17 cellular contexts compared by ENCODE assay signal in the genomic region with DNA sequence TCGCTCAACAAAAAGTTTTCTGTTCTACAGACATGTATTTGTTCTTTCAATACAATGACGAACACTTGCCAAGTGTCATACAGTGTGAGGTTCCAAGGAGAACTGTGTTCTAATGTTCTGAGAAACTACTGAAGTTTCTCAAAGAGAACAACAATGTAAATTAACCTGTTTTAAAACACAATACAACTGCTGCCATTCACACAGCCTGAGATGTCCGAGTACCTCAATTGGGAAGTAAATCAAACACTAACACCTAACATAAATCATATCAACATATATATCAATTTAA. TPM values are rescaled to one million over a fixed set of nuclear protein-coding genes. Genes with fewer than 3 reads are reported as not detected.
A peak's percentile ranks its signal among the peaks of the same experiment; 100 is the strongest.
DNase-seq lines count a peak whose midpoint lies in the region; ATAC-seq, FAIRE-seq and TF ChIP-seq lines count a peak whose summit lies in the region.
"Had no signal": no experiment of that assay in that cellular context is flagged by ENCODE, and none has a peak within 500 bp of the region (broad histone marks: within the 10 kb centered on the region; RNA-seq: fewer than 3 reads in every experiment).

No MANE protein-coding gene starts in this region.

- H3K14ac ChIP-seq in mesenchymal stem cell (ENCODE audit: low read length in 2 of 2): no peak overlapping the region

- 83% methylated on average over 2 of the region's 3 CpGs for WGBS in mesenchymal stem cell

- H3K9me3 Mint-ChIP-seq in glutamatergic neuron (ENCODE audit: unreplicated experiment): peaks cover 6% of the 10 kb centered on the region

- no peak overlapping the region for H2AFZ ChIP-seq in mesenchymal stem cell (ENCODE audit: low read depth, low read length)

- peak overlapping the region in 1 of 2 experiments; percentile 3 for H3K4me3 ChIP-seq in mesenchymal stem cell (ENCODE audit: insufficient read depth in 1 of 2, low read depth in 1 of 2, low read length in 2 of 2)
- H3K4me3 ChIP-seq: BLaER1 treated with 17β-estradiol and CSF1 and Interleukin-3, amounts not matched to agents 10 nM and 100 nM; MG63 had no signal

- peaks cover 4% of the 10 kb centered on the region for H3K79me1 ChIP-seq in mesenchymal stem cell (replicated peaks; ENCODE audit: low read length, poor library complexity, severe bottlenecking)

- no peak overlapping the region for H3K4ac ChIP-seq in mesenchymal stem cell (ENCODE audit: low read depth in 1 of 2, low read length in 2 of 2)

- H3K4me1 Mint-ChIP-seq in glutamatergic neuron (ENCODE audit: low read depth, unreplicated experiment): peaks cover 26% of the 10 kb centered on the region
- H3K4me1 Mint-ChIP-seq: naive thymus-derived CD4-positive, alpha-beta T cell had no signal

- no peaks in the 10 kb centered on the region for H3K27me3 ChIP-seq in mesenchymal stem cell (ENCODE audit: control insufficient read depth in 1 of 2, insufficient read depth in 1 of 2, low read length in 2 of 2)
- H3K27me3 ChIP-seq: BLaER1 treated with 17β-estradiol and CSF1 and Interleukin-3, amounts not matched to agents 10 nM and 100 nM; MG63 had no signal

- TF ChIP-seq CTCF in glutamatergic neuron (IDR thresholded peaks at IDR 0.05; ENCODE audit: partially characterized antibody, unreplicated experiment): no peak

- no peak overlapping the region for H3K18ac ChIP-seq in mesenchymal stem cell (ENCODE audit: low read depth in 1 of 2, low read length in 2 of 2)

- H3K4me3 Mint-ChIP-seq in glutamatergic neuron (ENCODE audit: unreplicated experiment): no peak overlapping the region
- H3K4me3 Mint-ChIP-seq: naive thymus-derived CD4-positive, alpha-beta T cell had no signal

- FAIRE-seq in RCC 7860 (lab: Jason Lieb, UNC): peak; percentile 31
- FAIRE-seq: bronchial epithelial cell had no signal

- no peak overlapping the region for H2BK120ac ChIP-seq in mesenchymal stem cell (ENCODE audit: low read depth, low read length)

- H3K27ac Mint-ChIP-seq in glutamatergic neuron (ENCODE audit: unreplicated experiment): no peak overlapping the region
- H3K27ac Mint-ChIP-seq: naive thymus-derived CD4-positive, alpha-beta T cell had no signal

- H3K27me3 Mint-ChIP-seq in glutamatergic neuron (ENCODE audit: unreplicated experiment): peaks cover 2% of the 10 kb centered on the region

- H3K36me3 ChIP-seq in mesenchymal stem cell (ENCODE audit: control insufficient read depth in 1 of 2, insufficient read depth in 2 of 2, low read depth in 1 of 2, low read length in 2 of 2): peaks cover 0 to 2% of the 10 kb centered on the region in 2 experiments
- H3K36me3 ChIP-seq: MG63 had no signal

- H4K91ac ChIP-seq in mesenchymal stem cell (ENCODE audit: low read length): no peak overlapping the region

- no peak overlapping the region for H2BK15ac ChIP-seq in mesenchymal stem cell (ENCODE audit: low read depth, poor library complexity, severe bottlenecking)

- peaks cover 4% of the 10 kb centered on the region for H3K4me1 ChIP-seq in mesenchymal stem cell (ENCODE audit: control insufficient read depth, insufficient read depth, low read depth, low read length)

- no peak overlapping the region for H3K23ac ChIP-seq in mesenchymal stem cell (ENCODE audit: low read length in 2 of 2)

- H3K36me3 Mint-ChIP-seq in glutamatergic neuron (ENCODE audit: unreplicated experiment): peaks cover 11% of the 10 kb centered on the region

- H4K8ac ChIP-seq in mesenchymal stem cell (ENCODE audit: low read length): no peak overlapping the region

- H2AK5ac ChIP-seq in mesenchymal stem cell (ENCODE audit: low read length, severe bottlenecking): no peak overlapping the region

- no peak for ATAC-seq in HG03095 (IDR thresholded peaks at IDR 0.05; ENCODE audit: unreplicated experiment)
- ATAC-seq in HG03432 (IDR thresholded peaks at IDR 0.05; ENCODE audit: unreplicated experiment): no peak
- ATAC-seq: naive thymus-derived CD4-positive, alpha-beta T cell had no signal

- peak overlapping the region; percentile 4 for H3K9ac ChIP-seq in mesenchymal stem cell (ENCODE audit: low read length)
- H3K9ac ChIP-seq: BLaER1 treated with 17β-estradiol and CSF1 and Interleukin-3, amounts not matched to agents 10 nM and 100 nM had no signal

- H3K27ac ChIP-seq in cingulate gyrus (ENCODE audit: low read depth, low read length) (peak overlapping the region; percentile 90), mesenchymal stem cell (ENCODE audit: low read length, poor library complexity, severe bottlenecking) (no peak overlapping the region), temporal lobe (ENCODE audit: low read depth, low read length) (peak overlapping the region; percentile 85)
- H3K27ac ChIP-seq: BLaER1 treated with 17β-estradiol and CSF1 and Interleukin-3, amounts not matched to agents 10 nM and 100 nM had no signal

- H3K4me2 ChIP-seq in mesenchymal stem cell (ENCODE audit: low read length, poor library complexity, severe bottlenecking): no peak overlapping the region
- H3K4me2 ChIP-seq: BLaER1 treated with 17β-estradiol and CSF1 and Interleukin-3, amounts not matched to agents 10 nM and 100 nM had no signal

- H2BK12ac ChIP-seq in mesenchymal stem cell (ENCODE audit: low read length in 2 of 2): no peak overlapping the region

- H2BK5ac ChIP-seq in mesenchymal stem cell (ENCODE audit: low read depth, low read length, poor library complexity, severe bottlenecking): no peak overlapping the region

- no peaks in the 10 kb centered on the region for H3K9me3 ChIP-seq in mesenchymal stem cell (ENCODE audit: control insufficient read depth, low read length)
- H3K9me3 ChIP-seq: MG63 had no signal

- DNase-seq in RCC 7860 (ENCODE audit: low spot score) (no peak), mesenchymal stem cell (no peak), glutamatergic neuron (no peak)
- DNase-seq: activated CD4-positive, alpha-beta T cell treated with anti-CD3 and anti-CD28 coated beads, Interleukin-2, amount 50 U/mL, for 1 hour; activated naive CD4-positive, alpha-beta T cell treated with anti-CD3 and anti-CD28 coated beads, Interleukin-2, amount 50 U/mL, for 16 hours; DMS153; naive thymus-derived CD4-positive, alpha-beta T cell; NCI-H2081; NCI-H524 treated with DMSO at 0.1 percent for 48 hours; stimulated activated CD4-positive, alpha-beta T cell treated with anti-CD3 and anti-CD28 coated beads, Interleukin-1b, Interleukin-23, amount 100 ng/mL, for 48 hours had no signal

RNA-seq across cellular contexts. Expression of a gene that starts 35.3 kb away (rescaled TPM):
- polyA plus RNA-seq in mesenchymal stem cell (2013, experiment 1 of 2): 22.6 TPM
- polyA plus RNA-seq in mesenchymal stem cell (2013, experiment 2 of 2): 22.6 TPM
- total RNA-seq in temporal lobe (81.4 TPM), glutamatergic neuron (ENCODE audit: unreplicated experiment) (117 TPM)
- polyA plus RNA-seq: naive thymus-derived CD4-positive, alpha-beta T cell had no signal
